In genomic region chr10:77756319-77757232, GRCh38 we compare ENCODE assay signal across 7 cellular contexts.
DNase-seq lines count a peak whose midpoint lies in the region; ATAC-seq and TF ChIP-seq lines count a peak whose summit lies in the region.

No MANE protein-coding gene starts in this region.

- TF ChIP-seq CTCF in brain (conservative IDR thresholded peaks at IDR 0.05), result peak; percentile 67 to 80

- peaks cover 2 to 12% (median 6%) of the 10 kb centered on the region in 5 experiments for H3K9me3 Mint-ChIP-seq in brain

- peak overlapping the region in 2 of 5 experiments; percentile 24 to 70 for H3K27ac Mint-ChIP-seq in brain

- DNase-seq in Daoy (ENCODE audit: low read depth) (peak; percentile 71), HCEC 1CT (peak; percentile 82), NCI-H446 (lab: John Stamatoyannopoulos, UW) (peak; percentile 35 to 60), left kidney (ENCODE audit: low read depth, low spot score) (peak; percentile 83)

- no peaks in the 10 kb centered on the region for H3K36me3 Mint-ChIP-seq in brain

- H3K4me3 Mint-ChIP-seq in brain, result peak overlapping the region in 3 of 5 experiments; percentile 17 to 41 (median 25)

- peaks cover 10% of the 10 kb centered on the region for H3K27me3 Mint-ChIP-seq in brain

- ATAC-seq in HG02852 (IDR thresholded peaks at IDR 0.05; ENCODE audit: unreplicated experiment), result no peak
- ATAC-seq in HG02798 (IDR thresholded peaks at IDR 0.05; ENCODE audit: poor library complexity, unreplicated experiment), result no peak

- H3K4me1 Mint-ChIP-seq in brain, result peaks cover 10% of the 10 kb centered on the region
